Comparison of ENCODE assay signal across 9 cellular contexts in genomic region chr20:25127761-25128537, GRCh38. TPM values are rescaled to one million over a fixed set of nuclear protein-coding genes. Genes with fewer than 3 reads are reported as not detected.
"Had no signal": no experiment of that assay in that cellular context is flagged by ENCODE, and none has a peak within 500 bp of the region (broad histone marks: within the 10 kb centered on the region; RNA-seq: fewer than 3 reads in every experiment).

No MANE protein-coding gene starts in this region.

- ATAC-seq: GM23338 had no signal

- H3K4me3 ChIP-seq: GM23338 had no signal

- H3K27ac ChIP-seq: KMS-11 had no signal

- DNase-seq: H9, HCEC 1CT, HFFc6, KBM-7 had no signal

RNA-seq across cellular contexts. Expression of gene VSX1, which starts 46.0 kb away (rescaled TPM):
- total RNA-seq: H1, H9, HFFc6, HT-29 had no signal
- polyA plus RNA-seq: GM23338, IgD-negative memory B cell had no signal
